ENCODE assay signal across 2 cellular contexts in the genomic region with DNA sequence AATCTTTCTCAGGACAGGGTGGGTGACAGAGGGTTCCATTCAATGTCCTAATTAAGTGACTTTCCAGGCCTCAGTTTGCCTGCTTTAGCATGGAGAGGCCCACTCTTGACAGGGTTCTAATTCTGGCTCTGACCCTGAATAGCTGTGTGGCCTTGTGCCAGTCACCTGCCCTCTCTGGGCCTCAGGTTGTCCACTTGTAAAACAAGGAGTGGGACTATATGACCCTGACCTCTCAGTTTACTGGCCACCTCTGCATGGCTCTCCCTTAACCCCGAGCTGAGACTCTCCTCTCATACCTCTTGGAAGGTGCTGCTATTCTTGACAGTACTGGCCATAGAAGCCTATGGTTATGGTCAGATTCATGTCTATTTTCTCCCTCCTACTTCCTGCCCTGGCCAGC.
TF ChIP-seq lines count a peak whose summit lies in the region.

No MANE protein-coding gene starts in this region.

TF ChIP-seq in HepG2, 621 proteins besides CTCF, POLR2A, EP300 and RAD21:
- no peak for TF ChIP-seq TBX2 (CRISPR knock-in tag; IDR thresholded peaks at IDR 0.05; ENCODE audit: borderline replicate concordance)
- TF ChIP-seq ZMYM3 (CRISPR knock-in tag; IDR thresholded peaks at IDR 0.05): 0 out of 2 replicates have a peak, but pooled peaks have one; percentile 43
- TF ChIP-seq ZNF768 (CRISPR knock-in tag; IDR thresholded peaks at IDR 0.05): peak; percentile 94
- TF ChIP-seq ZNF670 (CRISPR knock-in tag; IDR thresholded peaks at IDR 0.05; ENCODE audit: borderline replicate concordance): no peak
- TF ChIP-seq, protein P1, sequence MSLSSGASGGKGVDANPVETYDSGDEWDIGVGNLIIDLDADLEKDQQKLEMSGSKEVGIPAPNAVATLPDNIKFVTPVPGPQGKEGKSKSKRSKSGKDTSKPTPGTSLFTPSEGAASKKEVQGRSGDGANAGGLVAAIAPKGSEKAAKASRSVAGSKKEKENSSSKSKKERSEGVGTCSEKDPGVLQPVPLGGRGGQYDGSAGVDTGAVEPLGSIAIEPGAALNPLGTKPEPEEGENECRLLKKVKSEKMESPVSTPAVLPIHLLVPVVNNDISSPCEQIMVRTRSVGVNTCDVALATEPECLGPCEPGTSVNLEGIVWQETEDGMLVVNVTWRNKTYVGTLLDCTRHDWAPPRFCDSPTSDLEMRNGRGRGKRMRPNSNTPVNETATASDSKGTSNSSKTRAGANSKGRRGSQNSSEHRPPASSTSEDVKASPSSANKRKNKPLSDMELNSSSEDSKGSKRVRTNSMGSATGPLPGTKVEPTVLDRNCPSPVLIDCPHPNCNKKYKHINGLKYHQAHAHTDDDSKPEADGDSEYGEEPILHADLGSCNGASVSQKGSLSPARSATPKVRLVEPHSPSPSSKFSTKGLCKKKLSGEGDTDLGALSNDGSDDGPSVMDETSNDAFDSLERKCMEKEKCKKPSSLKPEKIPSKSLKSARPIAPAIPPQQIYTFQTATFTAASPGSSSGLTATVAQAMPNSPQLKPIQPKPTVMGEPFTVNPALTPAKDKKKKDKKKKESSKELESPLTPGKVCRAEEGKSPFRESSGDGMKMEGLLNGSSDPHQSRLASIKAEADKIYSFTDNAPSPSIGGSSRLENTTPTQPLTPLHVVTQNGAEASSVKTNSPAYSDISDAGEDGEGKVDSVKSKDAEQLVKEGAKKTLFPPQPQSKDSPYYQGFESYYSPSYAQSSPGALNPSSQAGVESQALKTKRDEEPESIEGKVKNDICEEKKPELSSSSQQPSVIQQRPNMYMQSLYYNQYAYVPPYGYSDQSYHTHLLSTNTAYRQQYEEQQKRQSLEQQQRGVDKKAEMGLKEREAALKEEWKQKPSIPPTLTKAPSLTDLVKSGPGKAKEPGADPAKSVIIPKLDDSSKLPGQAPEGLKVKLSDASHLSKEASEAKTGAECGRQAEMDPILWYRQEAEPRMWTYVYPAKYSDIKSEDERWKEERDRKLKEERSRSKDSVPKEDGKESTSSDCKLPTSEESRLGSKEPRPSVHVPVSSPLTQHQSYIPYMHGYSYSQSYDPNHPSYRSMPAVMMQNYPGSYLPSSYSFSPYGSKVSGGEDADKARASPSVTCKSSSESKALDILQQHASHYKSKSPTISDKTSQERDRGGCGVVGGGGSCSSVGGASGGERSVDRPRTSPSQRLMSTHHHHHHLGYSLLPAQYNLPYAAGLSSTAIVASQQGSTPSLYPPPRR (CRISPR knock-in tag; IDR thresholded peaks at IDR 0.05; ENCODE audit: borderline replicate concordance): no peak
- no peak for TF ChIP-seq TP53 (CRISPR knock-in tag; conservative IDR thresholded peaks at IDR 0.05)

TF ChIP-seq in H1, 55 proteins besides CTCF, POLR2A, EP300 and RAD21:
- TF ChIP-seq, protein P2, sequence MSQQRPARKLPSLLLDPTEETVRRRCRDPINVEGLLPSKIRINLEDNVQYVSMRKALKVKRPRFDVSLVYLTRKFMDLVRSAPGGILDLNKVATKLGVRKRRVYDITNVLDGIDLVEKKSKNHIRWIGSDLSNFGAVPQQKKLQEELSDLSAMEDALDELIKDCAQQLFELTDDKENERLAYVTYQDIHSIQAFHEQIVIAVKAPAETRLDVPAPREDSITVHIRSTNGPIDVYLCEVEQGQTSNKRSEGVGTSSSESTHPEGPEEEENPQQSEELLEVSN (IDR thresholded peaks at IDR 0.05): no peak
- TF ChIP-seq EGR1 (IDR thresholded peaks at IDR 0.05; ENCODE audit: borderline replicate concordance, low read depth, low read length) (no peak), KDM1A (IDR thresholded peaks at IDR 0.05; ENCODE audit: borderline replicate concordance, low read length) (peak; percentile 74; the same call in 1 of the 2 replicates), TAF1 (IDR thresholded peaks at IDR 0.05; ENCODE audit: low read depth, low read length) (no peak)
